ENCODE assay signal across 8 cellular contexts in genomic region chr3:142595581-142595950, GRCh38. TPM values are rescaled to one million over a fixed set of nuclear protein-coding genes. Genes with fewer than 3 reads are reported as not detected.
DNase-seq lines count a peak whose midpoint lies in the region; ATAC-seq and TF ChIP-seq lines count a peak whose summit lies in the region.

No MANE protein-coding gene starts in this region.

- H3K9me3 Mint-ChIP-seq in activated CD4-positive, alpha-beta T cell treated with anti-CD3 and anti-CD28 coated beads, Interleukin-2, amount 10 ng/mL, durations not matched to agents 24 days and 14 days = no peaks in the 10 kb centered on the region

- H3K4me3 Mint-ChIP-seq in activated CD4-positive, alpha-beta T cell treated with anti-CD3 and anti-CD28 coated beads, Interleukin-2, amount 10 ng/mL, durations not matched to agents 24 days and 14 days = peak overlapping the region; percentile 99

- H3K27me3 Mint-ChIP-seq in activated CD4-positive, alpha-beta T cell treated with anti-CD3 and anti-CD28 coated beads, Interleukin-2, amount 10 ng/mL, durations not matched to agents 24 days and 14 days = no peaks in the 10 kb centered on the region

- H3K4me3 ChIP-seq in SU-DHL-6 (ENCODE audit: insufficient read depth, low read length, poor library complexity, severe bottlenecking) (peak overlapping the region; percentile 92), fibroblast of mammary gland (ENCODE audit: control insufficient read depth, low read depth, low read length) (peak overlapping the region; percentile 83), neuron (ENCODE audit: low read length) (peak overlapping the region; percentile 74)

- H3F3A ChIP-seq in SU-DHL-6 (ENCODE audit: insufficient read depth) = peaks cover 4% of the 10 kb centered on the region; the same call in 1 of the 2 replicates

- H3K27me3 ChIP-seq in SU-DHL-6 (ENCODE audit: low read length) (no peaks in the 10 kb centered on the region), neuron (ENCODE audit: insufficient read depth, low read length) (peaks cover 9% of the 10 kb centered on the region)

- peak overlapping the region; percentile 84 for H3K4me2 ChIP-seq in SU-DHL-6 (ENCODE audit: low read depth, low read length, poor library complexity, severe bottlenecking)

- peak overlapping the region; percentile 69 for H3K9ac ChIP-seq in SU-DHL-6 (ENCODE audit: low read length)

- TF ChIP-seq CTCF in SU-DHL-6 (IDR thresholded peaks at IDR 0.05; ENCODE audit: insufficient read depth, low read length, poor library complexity, severe bottlenecking) (no peak), fibroblast of mammary gland (conservative IDR thresholded peaks at IDR 0.05; ENCODE audit: control insufficient read depth, insufficient read depth, low read depth, low read length) (no peak)

- H3K79me2 ChIP-seq in SU-DHL-6 (ENCODE audit: insufficient read depth, low read length) = peaks cover 30% of the 10 kb centered on the region

- H3K4me1 Mint-ChIP-seq in activated CD4-positive, alpha-beta T cell treated with anti-CD3 and anti-CD28 coated beads, Interleukin-2, amount 10 ng/mL, durations not matched to agents 24 days and 14 days = peaks cover 15% of the 10 kb centered on the region

- H3K27ac Mint-ChIP-seq in activated CD4-positive, alpha-beta T cell treated with anti-CD3 and anti-CD28 coated beads, Interleukin-2, amount 10 ng/mL, durations not matched to agents 24 days and 14 days = no peak overlapping the region

- no peak for ATAC-seq in HG03342 (IDR thresholded peaks at IDR 0.05; ENCODE audit: unreplicated experiment)
- no peak for ATAC-seq in HG03175 (IDR thresholded peaks at IDR 0.05; ENCODE audit: unreplicated experiment)

- H3K9me3 ChIP-seq in SU-DHL-6 (ENCODE audit: insufficient read depth, low read length) = no peaks in the 10 kb centered on the region
- H3K9me3 ChIP-seq in neuron (ENCODE audit: low read length) = no peaks in the 10 kb centered on the region

- peaks cover 3% of the 10 kb centered on the region for H3K36me3 Mint-ChIP-seq in activated CD4-positive, alpha-beta T cell treated with anti-CD3 and anti-CD28 coated beads, Interleukin-2, amount 10 ng/mL, durations not matched to agents 24 days and 14 days (ENCODE audit: low read depth)

- no peak for DNase-seq in activated CD4-positive, alpha-beta T cell treated with anti-CD3 and anti-CD28 coated beads, Interleukin-2, amount 10 ng/mL, durations not matched to agents 24 days and 14 days
- no peak for DNase-seq in activated CD4-positive, alpha-beta T cell treated with anti-CD3 and anti-CD28 coated beads for 48 hours
- DNase-seq in fibroblast of mammary gland (ENCODE audit: low read depth) = peak; percentile 66
- DNase-seq in posterior cingulate gyrus = no peak

- H3K4me1 ChIP-seq in neuron (ENCODE audit: insufficient read depth, low read length) = peaks cover 6% of the 10 kb centered on the region

- intact Hi-C loops in activated CD4-positive, alpha-beta T cell treated with anti-CD3 and anti-CD28 coated beads, Interleukin-2, amount 10 ng/mL, durations not matched to agents 24 days and 14 days (cut with micrococcal nuclease) = no loop called here
- intact Hi-C loops in posterior cingulate gyrus (cut with DNase I) = loop anchor here (5.0 kb wide), 1 partner anchor 127 kb away; the partner anchor contains the start of gene TRPC1

- H3K36me3 ChIP-seq in SU-DHL-6 (ENCODE audit: low read length) = no peaks in the 10 kb centered on the region
- no peaks in the 10 kb centered on the region for H3K36me3 ChIP-seq in neuron (ENCODE audit: insufficient read depth, low read length)

- no peaks in the 10 kb centered on the region for H3K9me2 ChIP-seq in SU-DHL-6 (replicated peaks; ENCODE audit: insufficient read depth, low read length)

- H2AFZ ChIP-seq in SU-DHL-6 (ENCODE audit: low read depth, low read length, severe bottlenecking) = peak overlapping the region; percentile 95
- peak overlapping the region; percentile 88 for H2AFZ ChIP-seq in neuron (ENCODE audit: low read depth, low read length)

- no peak overlapping the region for H3K27ac ChIP-seq in SU-DHL-6 (ENCODE audit: low read depth, low read length)

- H4K20me1 ChIP-seq in SU-DHL-6 (ENCODE audit: low read depth, low read length) = no peaks in the 10 kb centered on the region

RNA-seq across cellular contexts. Expression of gene PLS1, which starts 0.6 kb away (rescaled TPM):
- 4.6 TPM in 2 replicates for total RNA-seq in activated CD4-positive, alpha-beta T cell treated with anti-CD3 and anti-CD28 coated beads, Interleukin-2, amount 10 ng/mL, durations not matched to agents 24 days and 14 days

RNA-seq across cellular contexts. Expression of gene ATR, which starts 17.0 kb away (rescaled TPM):
- total RNA-seq in activated CD4-positive, alpha-beta T cell treated with anti-CD3 and anti-CD28 coated beads, Interleukin-2, amount 10 ng/mL, durations not matched to agents 24 days and 14 days = 34.2 and 35.0 TPM in 2 replicates
